ENCODE assay signal across 1 cellular context in the genomic region with DNA sequence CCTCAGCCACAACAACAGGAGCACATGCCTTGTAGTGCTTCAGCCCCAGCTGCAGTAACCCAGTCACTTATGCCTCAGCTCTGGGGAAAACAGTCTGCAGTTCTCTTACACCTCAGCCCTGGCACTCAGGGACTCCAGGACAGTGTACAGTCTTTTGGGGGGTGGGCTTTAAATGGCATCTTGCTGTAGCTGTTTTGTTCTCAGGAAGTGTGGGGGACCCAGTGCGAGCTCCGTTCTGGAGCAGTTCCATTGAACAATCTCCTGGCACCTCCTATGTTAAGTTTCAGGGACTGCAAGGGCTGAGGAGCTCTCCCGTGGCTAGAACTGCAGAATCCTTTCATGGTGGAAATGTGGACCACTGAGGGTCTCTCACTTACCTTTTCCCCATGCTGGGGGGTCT.
TF ChIP-seq lines count a peak whose summit lies in the region.

No MANE protein-coding gene starts in this region.

TF ChIP-seq in WTC11, 78 proteins besides CTCF, POLR2A, EP300 and RAD21 (continued from another document):
- TF ChIP-seq, protein P1, sequence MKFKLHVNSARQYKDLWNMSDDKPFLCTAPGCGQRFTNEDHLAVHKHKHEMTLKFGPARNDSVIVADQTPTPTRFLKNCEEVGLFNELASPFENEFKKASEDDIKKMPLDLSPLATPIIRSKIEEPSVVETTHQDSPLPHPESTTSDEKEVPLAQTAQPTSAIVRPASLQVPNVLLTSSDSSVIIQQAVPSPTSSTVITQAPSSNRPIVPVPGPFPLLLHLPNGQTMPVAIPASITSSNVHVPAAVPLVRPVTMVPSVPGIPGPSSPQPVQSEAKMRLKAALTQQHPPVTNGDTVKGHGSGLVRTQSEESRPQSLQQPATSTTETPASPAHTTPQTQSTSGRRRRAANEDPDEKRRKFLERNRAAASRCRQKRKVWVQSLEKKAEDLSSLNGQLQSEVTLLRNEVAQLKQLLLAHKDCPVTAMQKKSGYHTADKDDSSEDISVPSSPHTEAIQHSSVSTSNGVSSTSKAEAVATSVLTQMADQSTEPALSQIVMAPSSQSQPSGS (CRISPR knock-in tag; IDR thresholded peaks at IDR 0.05; ENCODE audit: borderline replicate concordance, low read depth) = no peak
- TF ChIP-seq ZNF423 (CRISPR knock-in tag; IDR thresholded peaks at IDR 0.05) (no peak), NFYB (CRISPR knock-in tag; conservative IDR thresholded peaks at IDR 0.05; ENCODE audit: low read depth) (no peak), FOXK1 (CRISPR knock-in tag; IDR thresholded peaks at IDR 0.05) (no peak), ZBTB21 (CRISPR knock-in tag; IDR thresholded peaks at IDR 0.05; ENCODE audit: borderline replicate concordance) (no peak)
- TF ChIP-seq, protein P2, sequence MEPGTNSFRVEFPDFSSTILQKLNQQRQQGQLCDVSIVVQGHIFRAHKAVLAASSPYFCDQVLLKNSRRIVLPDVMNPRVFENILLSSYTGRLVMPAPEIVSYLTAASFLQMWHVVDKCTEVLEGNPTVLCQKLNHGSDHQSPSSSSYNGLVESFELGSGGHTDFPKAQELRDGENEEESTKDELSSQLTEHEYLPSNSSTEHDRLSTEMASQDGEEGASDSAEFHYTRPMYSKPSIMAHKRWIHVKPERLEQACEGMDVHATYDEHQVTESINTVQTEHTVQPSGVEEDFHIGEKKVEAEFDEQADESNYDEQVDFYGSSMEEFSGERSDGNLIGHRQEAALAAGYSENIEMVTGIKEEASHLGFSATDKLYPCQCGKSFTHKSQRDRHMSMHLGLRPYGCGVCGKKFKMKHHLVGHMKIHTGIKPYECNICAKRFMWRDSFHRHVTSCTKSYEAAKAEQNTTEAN (CRISPR knock-in tag; IDR thresholded peaks at IDR 0.05) = no peak
